Comparison of ENCODE assay signal across 11 cellular contexts in the genomic region with DNA sequence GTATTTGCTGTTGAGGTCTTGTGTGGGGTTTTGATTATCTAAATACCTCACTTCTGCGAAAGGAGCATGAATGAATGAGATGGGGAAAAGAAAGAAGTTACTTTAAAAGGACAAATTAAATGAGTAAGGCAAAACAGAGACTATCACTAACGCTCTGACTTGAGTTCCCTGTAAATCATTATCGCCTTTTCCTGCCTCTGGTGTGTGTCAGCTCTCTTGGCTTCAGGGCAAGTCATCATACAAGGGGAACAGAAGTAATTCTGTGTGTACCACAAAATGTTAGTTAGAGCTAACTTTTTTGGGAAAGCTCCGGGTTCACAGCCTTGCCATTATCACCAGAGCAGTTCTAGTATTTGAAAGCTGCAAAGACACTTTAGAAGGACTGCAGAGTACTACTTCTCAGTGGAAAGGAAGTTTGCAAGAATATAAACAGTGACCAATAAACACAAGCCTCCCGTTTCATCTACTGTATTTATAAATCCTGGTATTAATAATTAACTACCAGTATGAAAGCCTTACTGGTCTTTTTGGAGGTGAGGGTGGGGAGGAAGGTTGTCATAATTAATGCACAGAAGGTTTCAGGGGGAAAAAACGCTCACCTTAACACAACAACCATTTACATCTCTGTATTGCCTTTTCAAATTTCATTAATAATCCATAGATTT.
DNase-seq lines count a peak whose midpoint lies in the region; ATAC-seq and TF ChIP-seq lines count a peak whose summit lies in the region.
"Had no signal": no experiment of that assay in that cellular context is flagged by ENCODE, and none has a peak within 500 bp of the region (broad histone marks: within the 10 kb centered on the region; RNA-seq: fewer than 3 reads in every experiment).

No MANE protein-coding gene starts in this region.

- DNase-seq in ACHN (peak; percentile 80), DMS114 treated with DMSO at 0.1 percent for 48 hours (lab: John Stamatoyannopoulos, UW; ENCODE audit: unreplicated experiment) (no peak), KBM-7 (no peak), LoVo (ENCODE audit: low spot score) (no peak), superior temporal gyrus (ENCODE audit: extremely low spot score) (no peak)
- DNase-seq: DMS79 treated with DMSO at 0.1 percent for 48 hours; stimulated activated CD4-positive, alpha-beta T cell treated with anti-CD3 and anti-CD28 coated beads, Interleukin-4, amount 100 ng/mL, for 24 hours; WERI-Rb-1 had no signal

- no peak overlapping the region for H3K9ac ChIP-seq in iPS-15b (ENCODE audit: low read depth, low read length)

- TF ChIP-seq CTCF in VCaP (conservative IDR thresholded peaks at IDR 0.05) = no peak

- peak; percentile 34 for ATAC-seq in GM21423 (IDR thresholded peaks at IDR 0.05; ENCODE audit: unreplicated experiment)

- no peaks in the 10 kb centered on the region for H3K27me3 ChIP-seq in iPS-15b (ENCODE audit: control insufficient read depth, insufficient read depth, low read length)

- H3K27ac ChIP-seq in VCaP = peak overlapping the region; percentile 95

- in situ Hi-C loops in ACHN (cut with HindIII; ENCODE audit: low pct_ligation_motif_present, low pct_unique_long_range_greater_than_20kb, low sequenced_read_pairs) (no loop called here), KBM-7 (cut with MboI; ENCODE audit: low pct_unique_long_range_greater_than_20kb, low sequenced_read_pairs) (no loop called here)

- no peaks in the 10 kb centered on the region for H3K36me3 ChIP-seq in iPS-15b (ENCODE audit: control insufficient read depth, insufficient read depth, low read length)

- no peaks in the 10 kb centered on the region for H3K9me3 ChIP-seq in iPS-15b (ENCODE audit: control insufficient read depth, insufficient read depth, low read length)

- peaks cover 3% of the 10 kb centered on the region for H3K4me1 ChIP-seq in iPS-15b (ENCODE audit: control insufficient read depth, insufficient read depth, low read length)

- peak overlapping the region; percentile 98 for H3K4me3 ChIP-seq in iPS-15b (ENCODE audit: low read depth, low read length)
